Comparison of ENCODE assay signal across 8 cellular contexts in the genomic region with DNA sequence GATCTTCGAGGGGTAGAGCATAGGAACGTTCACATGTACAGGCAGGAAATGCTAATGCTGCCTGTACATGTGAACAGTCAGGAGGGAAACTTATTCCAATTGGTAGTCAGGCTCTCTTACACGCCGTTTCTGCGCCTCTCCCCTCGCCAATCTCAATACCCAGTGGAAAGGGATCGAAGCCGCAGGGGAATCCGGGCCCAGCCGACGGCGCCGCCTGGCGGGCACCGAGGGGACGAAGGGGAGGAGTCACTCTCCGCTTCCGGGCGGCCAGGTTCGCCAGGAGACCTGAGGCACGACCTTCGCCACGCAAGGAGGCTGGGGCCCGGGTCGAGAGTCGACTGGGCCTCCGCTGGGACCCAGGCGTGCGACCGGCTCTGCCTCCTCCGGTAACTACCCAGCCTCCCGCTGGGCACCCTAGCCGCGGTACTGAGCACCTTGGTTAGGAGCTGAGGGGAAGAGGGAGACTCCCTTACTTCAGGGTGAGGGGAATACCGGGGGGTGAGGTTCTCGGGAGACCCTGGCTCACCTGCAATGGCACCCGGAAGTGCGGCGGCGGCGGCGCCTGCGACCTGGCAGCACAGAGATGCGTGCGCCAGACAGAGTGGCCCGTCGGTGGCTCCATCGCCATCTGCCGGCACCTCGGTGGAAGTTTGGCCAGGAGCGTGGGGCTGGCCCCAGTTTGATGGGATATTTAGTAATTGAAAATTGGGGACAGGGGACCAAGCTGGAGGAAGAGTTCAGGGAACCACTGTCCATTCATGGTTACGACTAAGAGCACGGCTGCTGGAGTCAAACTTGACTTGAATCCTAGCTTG. TPM values are rescaled to one million over a fixed set of nuclear protein-coding genes. Genes with fewer than 3 reads are reported as not detected.
DNase-seq lines count a peak whose midpoint lies in the region; ATAC-seq, FAIRE-seq and TF ChIP-seq lines count a peak whose summit lies in the region.

A gene (minus strand): TSS at position 557 of the 815 bp plus-strand sequence. CDS start 1,026 bp downstream, outside the sequence.

- H3K27ac Mint-ChIP-seq in central memory CD8-positive, alpha-beta T cell (ENCODE audit: low read depth), result peak within 1 kb of the TSS; percentile 93

- H3K4me3 Mint-ChIP-seq in central memory CD8-positive, alpha-beta T cell, result peak within 1 kb of the TSS; percentile 82

- peaks cover 29 to 39% of the 10 kb centered on the region in 2 experiments for H3K36me3 ChIP-seq in keratinocyte (ENCODE audit: control insufficient read depth in 2 of 2, extremely low read depth in 1 of 2, insufficient read depth in 2 of 2, low read length in 2 of 2)

- peak within 1 kb of the TSS; percentile 97 for H3K27ac ChIP-seq in keratinocyte (ENCODE audit: control insufficient read depth, insufficient read depth, low read length)

- no peaks in the 10 kb centered on the region for H3K27me3 Mint-ChIP-seq in central memory CD8-positive, alpha-beta T cell

- peak within 1 kb of the TSS; percentile 87 for H3K4me2 ChIP-seq in keratinocyte (ENCODE audit: control insufficient read depth, extremely low read depth, insufficient read depth, low read depth, low read length)

- ATAC-seq in GM18873 (IDR thresholded peaks at IDR 0.05; ENCODE audit: low FRiP score, unreplicated experiment), result peak; percentile 64
- ATAC-seq in HG03135 (IDR thresholded peaks at IDR 0.05; ENCODE audit: unreplicated experiment), result peak; percentile 82
- peak; percentile 93 for ATAC-seq in central memory CD8-positive, alpha-beta T cell (replicated peaks; ENCODE audit: extremely low read depth, poor library complexity, severe bottlenecking)

- peaks cover 10% of the 10 kb centered on the region for H3K4me1 ChIP-seq in keratinocyte (ENCODE audit: control insufficient read depth, extremely low read depth, insufficient read depth, low read length)

- H3K9me1 ChIP-seq in keratinocyte (ENCODE audit: control insufficient read depth, extremely low read depth, insufficient read depth, low read length), result peaks cover 4% of the 10 kb centered on the region

- DNase-seq in AG08396 (ENCODE audit: low spot score) (peak; percentile 90), NCI-H2227 treated with DMSO at 0.1 percent for 48 hours (lab: John Stamatoyannopoulos, UW) (peak; percentile 83), keratinocyte (ENCODE audit: low read depth, low spot score) (no peak)
- peak; percentile 74 for DNase-seq in activated CD4-positive, CD25-positive, alpha-beta regulatory T cell treated with anti-CD3 and anti-CD28 coated beads, Interleukin-2, amount 50 U/mL, for 16 hours (ENCODE audit: low read depth, low spot score)
- DNase-seq in central memory CD8-positive, alpha-beta T cell (ENCODE audit: low spot score in 2 of 2), result peak; percentile 83 to 86
- DNase-seq in stimulated activated CD4-positive, alpha-beta T cell treated with anti-CD3 and anti-CD28 coated beads, Interleukin-15, amount 100 ng/mL, for 24 hours, result peak; percentile 93

- H3K9ac ChIP-seq in keratinocyte (ENCODE audit: control insufficient read depth, extremely low read depth, insufficient read depth, low read length), result peak within 1 kb of the TSS; percentile 99

- dilution Hi-C loops in keratinocyte (cut with MboI; ENCODE audit: extremely low pct_ligation_motif_present, low sequenced_read_pairs), result no loop called here

- peaks cover 26% of the 10 kb centered on the region for H3K4me1 Mint-ChIP-seq in central memory CD8-positive, alpha-beta T cell

- no peaks in the 10 kb centered on the region for H3K9me3 Mint-ChIP-seq in central memory CD8-positive, alpha-beta T cell

- FAIRE-seq in keratinocyte (lab: Jason Lieb, UNC), result peak; percentile 39

- H4K20me1 ChIP-seq in keratinocyte (ENCODE audit: control insufficient read depth, extremely low read depth, insufficient read depth, low read length), result no peaks in the 10 kb centered on the region

- H2AFZ ChIP-seq in keratinocyte (ENCODE audit: control insufficient read depth, low read length), result peak within 1 kb of the TSS; percentile 97

- peak; percentile 72 to 96 (median 95) for TF ChIP-seq CTCF in keratinocyte (optimal IDR thresholded peaks at IDR 0.05 in 1 of 3, IDR thresholded peaks at IDR 0.05 in 1 of 3, conservative IDR thresholded peaks at IDR 0.05 in 1 of 3; ENCODE audit: extremely low read depth in 1 of 3, insufficient read depth in 2 of 3, low read length in 3 of 3)

- no peaks in the 10 kb centered on the region for H3K9me3 ChIP-seq in keratinocyte (ENCODE audit: control insufficient read depth, low read depth, low read length)

- H3K79me2 ChIP-seq in keratinocyte (ENCODE audit: control insufficient read depth, insufficient read depth, low read length), result peaks cover 4% of the 10 kb centered on the region

- H3K4me3 ChIP-seq in keratinocyte (ENCODE audit: control insufficient read depth in 2 of 3, extremely low read depth in 1 of 3, insufficient read depth in 2 of 3, low read depth in 1 of 3, low read length in 3 of 3), result peak within 1 kb of the TSS; percentile 85 to 94 (median 91)

- no peaks in the 10 kb centered on the region for H3K27me3 ChIP-seq in keratinocyte (ENCODE audit: control insufficient read depth, extremely low read depth, insufficient read depth, low read length)

- H3K36me3 Mint-ChIP-seq in central memory CD8-positive, alpha-beta T cell (ENCODE audit: insufficient read depth), result peaks cover 22% of the 10 kb centered on the region

RNA-seq across cellular contexts. Expression of the gene that starts here (rescaled TPM):
- 18.6 to 27.0 TPM (median 20.7 TPM) in 3 replicates for polyA plus RNA-seq in keratinocyte
- 7.3 TPM for polyA plus RNA-seq in keratinocyte (2011; ENCODE audit: low read depth)
- polyA plus RNA-seq in keratinocyte (2011; cell fraction: cytosol; rRNA removed), result 6.6 and 8.7 TPM in 2 replicates
- 40.9 and 44.2 TPM in 2 replicates for polyA plus RNA-seq in keratinocyte (2011; cell fraction: nucleus; rRNA removed)
- 12.0 and 19.7 TPM in 2 replicates for polyA plus RNA-seq in keratinocyte (2012; ENCODE audit: low replicate concordance)
- polyA minus RNA-seq in keratinocyte, result 27.8 to 50.9 TPM (median 29.3 TPM) in 3 replicates
- polyA minus RNA-seq in keratinocyte (2011; cell fraction: cytosol; rRNA and poly(A)+ RNA removed), result 8.1 TPM
- polyA minus RNA-seq in keratinocyte (2011; cell fraction: nucleus; rRNA and poly(A)+ RNA removed), result 32.5 and 39.8 TPM in 2 replicates
